In genomic region chr5:157546456-157547100, GRCh38 we compare ENCODE assay signal across 11 cellular contexts. TPM values are rescaled to one million over a fixed set of nuclear protein-coding genes. Genes with fewer than 3 reads are reported as not detected.
DNase-seq lines count a peak whose midpoint lies in the region; ATAC-seq and TF ChIP-seq lines count a peak whose summit lies in the region.
"Had no signal": no experiment of that assay in that cellular context is flagged by ENCODE, and none has a peak within 500 bp of the region (broad histone marks: within the 10 kb centered on the region; RNA-seq: fewer than 3 reads in every experiment).

No MANE protein-coding gene starts in this region.

- no peaks in the 10 kb centered on the region for H3K9me3 Mint-ChIP-seq in osteocyte (ENCODE audit: unreplicated experiment)

- H3K27ac Mint-ChIP-seq in osteocyte (ENCODE audit: unreplicated experiment), result peak overlapping the region; percentile 28

- H3K4me1 Mint-ChIP-seq in osteocyte (ENCODE audit: unreplicated experiment), result peaks cover 78% of the 10 kb centered on the region

- no peak overlapping the region for H3K4me3 Mint-ChIP-seq in osteocyte (ENCODE audit: unreplicated experiment)

- intact Hi-C loops in posterior vena cava (cut with DNase I), result no loop called here

- peaks cover 14% of the 10 kb centered on the region for H3K36me3 Mint-ChIP-seq in osteocyte (ENCODE audit: unreplicated experiment)

- peak; percentile 24 for DNase-seq in COLO829 (ENCODE audit: low spot score)
- DNase-seq in SK-MEL-5 (ENCODE audit: low read depth, low spot score), result peak; percentile 45
- DNase-seq in fibroblast of mammary gland (ENCODE audit: low read depth), result peak; percentile 62
- no peak for DNase-seq in osteocyte (ENCODE audit: extremely low spot score, unreplicated experiment)
- DNase-seq in posterior vena cava (ENCODE audit: low spot score), result no peak
- DNase-seq in foreskin melanocyte, result no peak
- no peak for DNase-seq in NCI-H1930 (lab: John Stamatoyannopoulos, UW)
- DNase-seq: COR-L47, left lung, NCI-H146 had no signal

- ATAC-seq in HG02885 (IDR thresholded peaks at IDR 0.05; ENCODE audit: poor library complexity, unreplicated experiment), result no peak
- ATAC-seq: left lung had no signal

- TF ChIP-seq CTCF in fibroblast of mammary gland (conservative IDR thresholded peaks at IDR 0.05; ENCODE audit: control insufficient read depth, insufficient read depth, low read depth, low read length) (no peak), osteocyte (IDR thresholded peaks at IDR 0.05) (no peak)

- in situ Hi-C loops in SK-MEL-5 (cut with HindIII; ENCODE audit: low pct_unique_long_range_greater_than_20kb, low sequenced_read_pairs), result no loop called here

- no peak overlapping the region for H3K4me3 ChIP-seq in fibroblast of mammary gland (ENCODE audit: control insufficient read depth, low read depth, low read length)
- H3K4me3 ChIP-seq: left lung had no signal

- H3K27me3 Mint-ChIP-seq in osteocyte (ENCODE audit: unreplicated experiment), result no peaks in the 10 kb centered on the region

RNA-seq across cellular contexts. Expression of gene ADAM19, which starts 29.0 kb away (rescaled TPM):
- total RNA-seq in SK-MEL-5 (2014; rRNA removed; shearing (Covaris generic)), result 1.4 and 2.6 TPM in 2 replicates
- polyA plus RNA-seq in SK-MEL-5 (2015; cell fraction: cytosol; rRNA removed), result 2.3 and 4.3 TPM in 2 replicates
- 3.3 and 3.9 TPM in 2 replicates for polyA plus RNA-seq in SK-MEL-5 (2015; cell fraction: nucleus; rRNA removed)
- total RNA-seq in osteocyte (62.2 and 64.5 TPM in 2 replicates), posterior vena cava (10 to 100 TPM; 37.0 to 47.0 TPM)

Comparison
In these comparisons a context has a peak if more than half of its experiments do, and no peak if none do; other contexts are left out.
1. DNase-seq: peak in COLO829 (single experiment), SK-MEL-5 (single experiment) and fibroblast of mammary gland (single experiment); none in osteocyte (single experiment), posterior vena cava (single experiment), foreskin melanocyte (single experiment) and NCI-H1930 (0 of 2).
2. RNA of gene ADAM19, which starts 29.0 kb away (total RNA-seq): 62.2 to 64.5 TPM in osteocyte and 37.0 to 47.0 TPM in posterior vena cava; 1.4 to 2.6 TPM in SK-MEL-5; every median in the first group is over 10 times any median in the second.